Comparison of ENCODE assay signal across 1 cellular context in the genomic region with DNA sequence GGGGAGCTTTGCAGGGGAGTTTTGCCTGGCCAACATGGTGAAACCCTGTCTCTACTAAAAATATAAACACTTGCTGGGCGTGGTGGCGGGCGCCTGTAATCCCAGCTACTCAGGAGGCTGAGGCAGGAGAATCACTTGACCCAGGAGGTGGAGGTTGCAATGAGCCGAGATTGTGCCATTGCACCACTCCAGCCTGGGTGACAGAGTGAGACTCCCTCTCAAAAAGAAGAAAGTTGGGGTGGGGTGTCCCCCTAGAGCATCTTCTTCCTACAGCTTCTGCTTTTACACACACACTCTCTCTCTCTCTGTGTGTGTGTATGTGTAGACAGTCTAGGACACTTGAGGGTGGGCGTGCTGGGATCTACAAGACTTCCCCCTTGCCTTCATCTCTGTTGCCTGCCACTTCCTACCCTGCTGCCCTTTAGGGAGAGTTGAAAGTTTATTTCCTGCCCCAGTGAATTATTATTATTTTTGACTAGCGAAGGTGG.
TF ChIP-seq lines count a peak whose summit lies in the region.

No MANE protein-coding gene starts in this region.

TF ChIP-seq in HCT116, 20 proteins besides CTCF, POLR2A, EP300 and RAD21 (continued from another document):
- TF ChIP-seq, protein P1, sequence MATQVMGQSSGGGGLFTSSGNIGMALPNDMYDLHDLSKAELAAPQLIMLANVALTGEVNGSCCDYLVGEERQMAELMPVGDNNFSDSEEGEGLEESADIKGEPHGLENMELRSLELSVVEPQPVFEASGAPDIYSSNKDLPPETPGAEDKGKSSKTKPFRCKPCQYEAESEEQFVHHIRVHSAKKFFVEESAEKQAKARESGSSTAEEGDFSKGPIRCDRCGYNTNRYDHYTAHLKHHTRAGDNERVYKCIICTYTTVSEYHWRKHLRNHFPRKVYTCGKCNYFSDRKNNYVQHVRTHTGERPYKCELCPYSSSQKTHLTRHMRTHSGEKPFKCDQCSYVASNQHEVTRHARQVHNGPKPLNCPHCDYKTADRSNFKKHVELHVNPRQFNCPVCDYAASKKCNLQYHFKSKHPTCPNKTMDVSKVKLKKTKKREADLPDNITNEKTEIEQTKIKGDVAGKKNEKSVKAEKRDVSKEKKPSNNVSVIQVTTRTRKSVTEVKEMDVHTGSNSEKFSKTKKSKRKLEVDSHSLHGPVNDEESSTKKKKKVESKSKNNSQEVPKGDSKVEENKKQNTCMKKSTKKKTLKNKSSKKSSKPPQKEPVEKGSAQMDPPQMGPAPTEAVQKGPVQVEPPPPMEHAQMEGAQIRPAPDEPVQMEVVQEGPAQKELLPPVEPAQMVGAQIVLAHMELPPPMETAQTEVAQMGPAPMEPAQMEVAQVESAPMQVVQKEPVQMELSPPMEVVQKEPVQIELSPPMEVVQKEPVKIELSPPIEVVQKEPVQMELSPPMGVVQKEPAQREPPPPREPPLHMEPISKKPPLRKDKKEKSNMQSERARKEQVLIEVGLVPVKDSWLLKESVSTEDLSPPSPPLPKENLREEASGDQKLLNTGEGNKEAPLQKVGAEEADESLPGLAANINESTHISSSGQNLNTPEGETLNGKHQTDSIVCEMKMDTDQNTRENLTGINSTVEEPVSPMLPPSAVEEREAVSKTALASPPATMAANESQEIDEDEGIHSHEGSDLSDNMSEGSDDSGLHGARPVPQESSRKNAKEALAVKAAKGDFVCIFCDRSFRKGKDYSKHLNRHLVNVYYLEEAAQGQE (IDR thresholded peaks at IDR 0.05; ENCODE audit: low read depth), result no peak
- TF ChIP-seq YY1 (IDR thresholded peaks at IDR 0.05; ENCODE audit: extremely low read depth, insufficient replicate concordance, low read depth, low read length) (no peak), ZFX (IDR thresholded peaks at IDR 0.05) (no peak), MAX (IDR thresholded peaks at IDR 0.05) (no peak), ZNF274 (IDR thresholded peaks at IDR 0.05; ENCODE audit: low read depth, low read length) (no peak), FOSL1 (IDR thresholded peaks at IDR 0.05; ENCODE audit: low read depth) (no peak), JUND (IDR thresholded peaks at IDR 0.05) (no peak), EZH2 (IDR thresholded peaks at IDR 0.05) (no peak), EGR1 (IDR thresholded peaks at IDR 0.05; ENCODE audit: low read depth) (no peak; the same call in 1 of the 2 replicates), EZH2phosphoT487 (IDR thresholded peaks at IDR 0.05; ENCODE audit: borderline replicate concordance) (no peak), SIN3A (IDR thresholded peaks at IDR 0.05; ENCODE audit: low read depth) (no peak), TCF7L2 (IDR thresholded peaks at IDR 0.05; ENCODE audit: borderline replicate concordance, extremely low read depth, insufficient read depth, insufficient read length) (no peak), ZBTB33 (IDR thresholded peaks at IDR 0.05; ENCODE audit: extremely low read depth, insufficient replicate concordance, low read length) (no peak)
